In genomic region chr9:91795500-91796241, GRCh38 we compare ENCODE assay signal across 14 cellular contexts.
DNase-seq lines count a peak whose midpoint lies in the region; ATAC-seq and TF ChIP-seq lines count a peak whose summit lies in the region.
"Had no signal": no experiment of that assay in that cellular context is flagged by ENCODE, and none has a peak within 500 bp of the region (broad histone marks: within the 10 kb centered on the region; RNA-seq: fewer than 3 reads in every experiment).

No MANE protein-coding gene starts in this region.

- H3K9me3 ChIP-seq in right atrium auricular region = no peaks in the 10 kb centered on the region
- H3K9me3 ChIP-seq in heart left ventricle = no peaks in the 10 kb centered on the region
- no peaks in the 10 kb centered on the region for H3K9me3 ChIP-seq in RWPE2 (ENCODE audit: severe bottlenecking)
- no peaks in the 10 kb centered on the region for H3K9me3 ChIP-seq in transverse colon
- H3K9me3 ChIP-seq in gastrocnemius medialis = no peaks in the 10 kb centered on the region
- H3K9me3 ChIP-seq: SJCRH30 had no signal

- intact Hi-C loops in heart left ventricle (cut with DNase I) = loop anchor here in 1 of 10 donors (10.0 kb wide), 1 partner anchor 61 kb away; no protein-coding TSS in a partner anchor
- intact Hi-C loops in transverse colon (cut with DNase I; ENCODE audit: low total_unique reads) = no loop called here
- intact Hi-C loops in gastrocnemius medialis (cut with DNase I; ENCODE audit: low total_unique reads) = no loop called here

- H3K4me1 Mint-ChIP-seq in HFFc6 (ENCODE audit: low read depth) = no peaks in the 10 kb centered on the region

- H3K36me3 Mint-ChIP-seq in HFFc6 (ENCODE audit: low read depth) = no peaks in the 10 kb centered on the region
- H3K36me3 Mint-ChIP-seq: mesothelial cell of epicardium had no signal

- H3K4me1 ChIP-seq in right atrium auricular region (peaks cover 0 to 18% of the 10 kb centered on the region in 2 donors), heart left ventricle (no peaks in the 10 kb centered on the region), RWPE2 (ENCODE audit: insufficient read depth, poor library complexity, severe bottlenecking) (no peaks in the 10 kb centered on the region), foreskin keratinocyte (no peaks in the 10 kb centered on the region), transverse colon (peaks cover 17 to 50% (median 31%) of the 10 kb centered on the region in 4 donors), gastrocnemius medialis (no peaks in the 10 kb centered on the region)
- H3K4me1 ChIP-seq: SJCRH30 had no signal

- H3K9me3 Mint-ChIP-seq in HFFc6 = no peaks in the 10 kb centered on the region
- H3K9me3 Mint-ChIP-seq: mesothelial cell of epicardium had no signal

- TF ChIP-seq CTCF in right atrium auricular region (IDR thresholded peaks at IDR 0.05) = no peak
- no peak for TF ChIP-seq CTCF in heart left ventricle (IDR thresholded peaks at IDR 0.05)
- no peak for TF ChIP-seq CTCF in RWPE2 (IDR thresholded peaks at IDR 0.05; ENCODE audit: poor library complexity, severe bottlenecking)
- TF ChIP-seq CTCF in foreskin keratinocyte (conservative IDR thresholded peaks at IDR 0.05) = no peak
- TF ChIP-seq CTCF in transverse colon (IDR thresholded peaks at IDR 0.05) = no peak
- no peak for TF ChIP-seq CTCF in gastrocnemius medialis (IDR thresholded peaks at IDR 0.05 in 4 of 5, conservative IDR thresholded peaks at IDR 0.05 in 1 of 5)
- TF ChIP-seq CTCF in HFFc6 (IDR thresholded peaks at IDR 0.05) = no peak

- ATAC-seq in heart left ventricle (no peak), RWPE2 (ENCODE audit: low read depth) (peak; percentile 36; the same call in 2 of the 3 replicates), foreskin keratinocyte (peak; percentile 77), gastrocnemius medialis (no peak), HG03280 (IDR thresholded peaks at IDR 0.05; ENCODE audit: unreplicated experiment) (no peak)

- peaks cover 5% of the 10 kb centered on the region for H3K27me3 Mint-ChIP-seq in HFFc6 (ENCODE audit: insufficient read depth)

- 58 to 67% (median 64%) methylated on average over 7 of the region's 7 CpGs for WGBS in heart left ventricle, 4 donors
- WGBS in transverse colon (ENCODE audit: low coverage in 1 of 2), 2 donors = 34 to 39% methylated on average over 4 to 7 of the region's 7 CpGs

- no peaks in the 10 kb centered on the region for H3K27me3 ChIP-seq in right atrium auricular region
- H3K27me3 ChIP-seq in heart left ventricle = no peaks in the 10 kb centered on the region
- H3K27me3 ChIP-seq in RWPE2 (ENCODE audit: insufficient read depth, poor library complexity, severe bottlenecking) = no peaks in the 10 kb centered on the region
- no peaks in the 10 kb centered on the region for H3K27me3 ChIP-seq in foreskin keratinocyte
- H3K27me3 ChIP-seq in transverse colon = no peaks in the 10 kb centered on the region
- no peaks in the 10 kb centered on the region for H3K27me3 ChIP-seq in gastrocnemius medialis
- H3K27me3 ChIP-seq: brain microvascular endothelial cell, SJCRH30 had no signal

- H3K36me3 ChIP-seq in right atrium auricular region (no peaks in the 10 kb centered on the region), heart left ventricle (no peaks in the 10 kb centered on the region), RWPE2 (ENCODE audit: low read depth) (no peaks in the 10 kb centered on the region), transverse colon (no peaks in the 10 kb centered on the region), gastrocnemius medialis (no peaks in the 10 kb centered on the region)
- H3K36me3 ChIP-seq: brain microvascular endothelial cell, SJCRH30 had no signal

- H3K27ac ChIP-seq in right atrium auricular region (peak overlapping the region; percentile 64 to 70), heart left ventricle (peak overlapping the region in 1 of 12 donors; percentile 64), RWPE2 (ENCODE audit: poor library complexity, severe bottlenecking) (no peak overlapping the region), foreskin keratinocyte (no peak overlapping the region), transverse colon (peak overlapping the region; percentile 71 to 84 (median 80)), gastrocnemius medialis (no peak overlapping the region)
- H3K27ac ChIP-seq: brain microvascular endothelial cell, SJCRH30 had no signal

- TF ChIP-seq POLR2A in heart left ventricle (IDR thresholded peaks at IDR 0.05) = no peak
- no peak for TF ChIP-seq POLR2A in transverse colon (IDR thresholded peaks at IDR 0.05)
- no peak for TF ChIP-seq POLR2A in gastrocnemius medialis (IDR thresholded peaks at IDR 0.05)

- no peak overlapping the region for H3K4me3 Mint-ChIP-seq in HFFc6
- H3K4me3 Mint-ChIP-seq: activated CD8-positive, alpha-beta T cell treated with anti-CD3 and anti-CD28 coated beads, Interleukin-2, amount 10 ng/mL, durations not matched to agents 7 days and 5 days; mesothelial cell of epicardium had no signal

- no peak overlapping the region for H3K27ac Mint-ChIP-seq in HFFc6
- H3K27ac Mint-ChIP-seq: mesothelial cell of epicardium had no signal

- H3K4me3 ChIP-seq in right atrium auricular region (no peak overlapping the region), heart left ventricle (no peak overlapping the region), RWPE2 (ENCODE audit: severe bottlenecking) (no peak overlapping the region), transverse colon (no peak overlapping the region), gastrocnemius medialis (no peak overlapping the region)
- H3K4me3 ChIP-seq: SJCRH30 had no signal

- DNase-seq in right atrium auricular region (ENCODE audit: low spot score) = no peak
- DNase-seq in heart left ventricle = no peak
- DNase-seq in RWPE2 (ENCODE audit: low spot score) = no peak
- peak in 1 of 2 donors; percentile 42 for DNase-seq in foreskin keratinocyte
- no peak for DNase-seq in transverse colon
- DNase-seq in gastrocnemius medialis = no peak
- no peak for DNase-seq in HFFc6
- DNase-seq: brain microvascular endothelial cell, C1 segment of cervical spinal cord, NCI-H1105 treated with DMSO at 0.1 percent for 48 hours had no signal

- TF ChIP-seq EP300 in transverse colon (IDR thresholded peaks at IDR 0.05; ENCODE audit: low read depth) = no peak

- in situ Hi-C loops in transverse colon (cut with MboI; ENCODE audit: low pct_ligation_motif_present in 1 of 4, low pct_unique_long_range_greater_than_20kb in 1 of 4, low sequenced_read_pairs in 3 of 4) = no loop called here
- in situ Hi-C loops in gastrocnemius medialis (cut with MboI; ENCODE audit: low sequenced_read_pairs in 4 of 4) = loop anchor here in 1 of 4 donors (25.0 kb wide), 1 partner anchor 142 kb away; no protein-coding TSS in a partner anchor

Comparison
In these comparisons a context has a peak if more than half of its experiments do, and no peak if none do; other contexts are left out.
1. H3K27ac ChIP-seq: peak in right atrium auricular region (2 of 2) and transverse colon (4 of 4); none in RWPE2 (single experiment), foreskin keratinocyte (single experiment) and gastrocnemius medialis (0 of 4).
2. ATAC-seq: peak in RWPE2 (single experiment) and foreskin keratinocyte (single experiment); none in heart left ventricle (0 of 4), gastrocnemius medialis (0 of 2) and HG03280 (single experiment).